ENCODE assay signal across 18 cellular contexts in genomic region chr2:129379411-129379810, GRCh38.
DNase-seq lines count a peak whose midpoint lies in the region; ATAC-seq and TF ChIP-seq lines count a peak whose summit lies in the region.
"Had no signal": no experiment of that assay in that cellular context is flagged by ENCODE, and none has a peak within 500 bp of the region (broad histone marks: within the 10 kb centered on the region; RNA-seq: fewer than 3 reads in every experiment).

No MANE protein-coding gene starts in this region.

- H3K4me3 Mint-ChIP-seq in immature natural killer cell = no peak overlapping the region
- H3K4me3 Mint-ChIP-seq: CD14-positive monocyte, neural crest cell had no signal

- H3K9me3 ChIP-seq in BLaER1 (peaks cover 9% of the 10 kb centered on the region; the same call in 1 of the 2 replicates), tibial artery (peaks cover 0 to 5% (median 0%) of the 10 kb centered on the region in 3 donors)

- no peak overlapping the region for H3K4me3 ChIP-seq in BLaER1
- no peak overlapping the region for H3K4me3 ChIP-seq in tibial artery
- H3K4me3 ChIP-seq: gastroesophageal sphincter, tibial nerve had no signal

- H3K27ac ChIP-seq in BLaER1 = peak overlapping the region; percentile 49
- H3K27ac ChIP-seq in tibial artery = no peak overlapping the region
- H3K27ac ChIP-seq: 22Rv1, gastroesophageal sphincter, tibial nerve had no signal

- H4K20me1 ChIP-seq in BLaER1 = no peaks in the 10 kb centered on the region

- no peaks in the 10 kb centered on the region for H3K27me3 Mint-ChIP-seq in immature natural killer cell (ENCODE audit: low read depth in 3 of 3)

- TF ChIP-seq CTCF in tibial artery (IDR thresholded peaks at IDR 0.05) = no peak

- peaks cover 53% of the 10 kb centered on the region for H3K4me1 ChIP-seq in BLaER1
- H3K4me1 ChIP-seq in tibial artery = no peaks in the 10 kb centered on the region
- H3K4me1 ChIP-seq: gastroesophageal sphincter, tibial nerve had no signal

- peak overlapping the region; percentile 56 for H3K4me2 ChIP-seq in BLaER1

- H3K4me1 Mint-ChIP-seq in immature natural killer cell = no peaks in the 10 kb centered on the region
- H3K4me1 Mint-ChIP-seq: CD14-positive monocyte, neural crest cell had no signal

- no peak overlapping the region for H3K9ac ChIP-seq in BLaER1

- H3K27ac Mint-ChIP-seq in immature natural killer cell = no peak overlapping the region
- H3K27ac Mint-ChIP-seq: CD14-positive monocyte had no signal

- no peak for DNase-seq in activated naive CD4-positive, alpha-beta T cell (lab: John Stamatoyannopoulos, UW)
- DNase-seq in immature natural killer cell = no peak
- DNase-seq in NCI-H2227 treated with DMSO at 0.1 percent for 48 hours (lab: John Stamatoyannopoulos, UW) = no peak
- DNase-seq in tibial artery = no peak
- DNase-seq: activated CD4-positive, alpha-beta T cell treated with anti-CD3 and anti-CD28 coated beads for 4 hours; mammary epithelial cell; NCI-H2171; NK-92 treated with Interleukin-12 subunit alpha and Interleukin-12 subunit beta, amount 100 ng/mL, for 24 hours; Right ventricle myocardium superior had no signal

- H3K27me3 ChIP-seq in BLaER1 (no peaks in the 10 kb centered on the region), tibial artery (no peaks in the 10 kb centered on the region)
- H3K27me3 ChIP-seq: gastroesophageal sphincter, tibial nerve had no signal

- ATAC-seq in GM18907 (IDR thresholded peaks at IDR 0.05; ENCODE audit: unreplicated experiment) (peak; percentile 67), HG02588 (IDR thresholded peaks at IDR 0.05; ENCODE audit: unreplicated experiment) (peak; percentile 59), HG03342 (IDR thresholded peaks at IDR 0.05; ENCODE audit: unreplicated experiment) (peak; percentile 76)
- ATAC-seq: gastroesophageal sphincter had no signal

- peaks cover 0 to 18% (median 4%) of the 10 kb centered on the region in 6 donors for H3K9me3 Mint-ChIP-seq in immature natural killer cell

- intact Hi-C loops in tibial artery (cut with DNase I; ENCODE audit: low total_unique reads) = no loop called here

- H3K36me3 Mint-ChIP-seq in immature natural killer cell = no peaks in the 10 kb centered on the region
- H3K36me3 Mint-ChIP-seq: CD14-positive monocyte had no signal

- H3K36me3 ChIP-seq in BLaER1 (no peaks in the 10 kb centered on the region), tibial artery (no peaks in the 10 kb centered on the region)
- H3K36me3 ChIP-seq: gastroesophageal sphincter, tibial nerve had no signal
